Comparison of ENCODE assay signal across 1 cellular context in the genomic region with DNA sequence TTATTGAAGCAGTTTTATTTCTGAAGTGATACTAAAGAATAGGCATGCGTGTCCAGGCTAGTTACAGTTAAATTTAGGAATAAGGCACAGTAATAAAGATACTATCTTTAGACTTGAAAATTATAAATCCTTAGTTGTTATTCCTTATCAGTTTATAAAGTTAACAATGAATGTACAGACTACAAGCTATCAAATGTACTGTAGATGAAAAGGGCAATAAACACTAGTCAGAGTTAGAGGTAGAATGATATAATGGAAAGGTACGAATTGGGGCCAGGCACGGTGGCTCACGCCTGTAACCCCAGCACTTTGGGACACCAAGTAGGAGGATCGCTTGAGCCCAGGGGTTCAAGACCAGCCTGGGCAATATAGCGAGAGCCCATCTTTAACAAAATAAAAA.
TF ChIP-seq lines count a peak whose summit lies in the region.

No MANE protein-coding gene starts in this region.

TF ChIP-seq in IMR-90, 13 proteins besides CTCF, POLR2A, EP300 and RAD21:
- TF ChIP-seq MAFK (IDR thresholded peaks at IDR 0.05; ENCODE audit: low read depth, low read length), result no peak
- no peak for TF ChIP-seq BHLHE40 (IDR thresholded peaks at IDR 0.05; ENCODE audit: low read depth, low read length)
- TF ChIP-seq RCOR1 (IDR thresholded peaks at IDR 0.05; ENCODE audit: insufficient replicate concordance, low read length), result no peak
- TF ChIP-seq MXI1 (IDR thresholded peaks at IDR 0.05; ENCODE audit: borderline replicate concordance, low read depth, low read length), result no peak
- TF ChIP-seq CHD1 (IDR thresholded peaks at IDR 0.05; ENCODE audit: low read depth, low read length), result no peak
- no peak for TF ChIP-seq SMC3 (IDR thresholded peaks at IDR 0.05; ENCODE audit: low read depth, low read length)
- TF ChIP-seq MAZ (IDR thresholded peaks at IDR 0.05; ENCODE audit: borderline replicate concordance, low read depth, low read length), result no peak
- TF ChIP-seq NFE2L2 (IDR thresholded peaks at IDR 0.05; ENCODE audit: low read depth, low read length), result no peak
- TF ChIP-seq RFX5 (IDR thresholded peaks at IDR 0.05; ENCODE audit: low read depth, low read length), result no peak
- TF ChIP-seq FOS (IDR thresholded peaks at IDR 0.05; ENCODE audit: low read depth, low read length), result no peak
- no peak for TF ChIP-seq CEBPB (IDR thresholded peaks at IDR 0.05; ENCODE audit: low read depth, low read length)
- TF ChIP-seq, protein P1, sequence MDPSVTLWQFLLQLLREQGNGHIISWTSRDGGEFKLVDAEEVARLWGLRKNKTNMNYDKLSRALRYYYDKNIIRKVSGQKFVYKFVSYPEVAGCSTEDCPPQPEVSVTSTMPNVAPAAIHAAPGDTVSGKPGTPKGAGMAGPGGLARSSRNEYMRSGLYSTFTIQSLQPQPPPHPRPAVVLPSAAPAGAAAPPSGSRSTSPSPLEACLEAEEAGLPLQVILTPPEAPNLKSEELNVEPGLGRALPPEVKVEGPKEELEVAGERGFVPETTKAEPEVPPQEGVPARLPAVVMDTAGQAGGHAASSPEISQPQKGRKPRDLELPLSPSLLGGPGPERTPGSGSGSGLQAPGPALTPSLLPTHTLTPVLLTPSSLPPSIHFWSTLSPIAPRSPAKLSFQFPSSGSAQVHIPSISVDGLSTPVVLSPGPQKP (IDR thresholded peaks at IDR 0.05; ENCODE audit: borderline replicate concordance, low read depth, low read length), result no peak
- TF ChIP-seq, protein P2, sequence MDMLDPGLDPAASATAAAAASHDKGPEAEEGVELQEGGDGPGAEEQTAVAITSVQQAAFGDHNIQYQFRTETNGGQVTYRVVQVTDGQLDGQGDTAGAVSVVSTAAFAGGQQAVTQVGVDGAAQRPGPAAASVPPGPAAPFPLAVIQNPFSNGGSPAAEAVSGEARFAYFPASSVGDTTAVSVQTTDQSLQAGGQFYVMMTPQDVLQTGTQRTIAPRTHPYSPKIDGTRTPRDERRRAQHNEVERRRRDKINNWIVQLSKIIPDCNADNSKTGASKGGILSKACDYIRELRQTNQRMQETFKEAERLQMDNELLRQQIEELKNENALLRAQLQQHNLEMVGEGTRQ (IDR thresholded peaks at IDR 0.05; ENCODE audit: low read depth, low read length), result no peak
